In genomic region chr9:133251773-133252172, GRCh38 we compare ENCODE assay signal across 23 cellular contexts. TPM values are rescaled to one million over a fixed set of nuclear protein-coding genes. Genes with fewer than 3 reads are reported as not detected.
DNase-seq lines count a peak whose midpoint lies in the region; ATAC-seq and TF ChIP-seq lines count a peak whose summit lies in the region.
"Had no signal": no experiment of that assay in that cellular context is flagged by ENCODE, and none has a peak within 500 bp of the region (broad histone marks: within the 10 kb centered on the region; RNA-seq: fewer than 3 reads in every experiment).

No MANE protein-coding gene starts in this region.

- no peak overlapping the region for H3K9ac ChIP-seq in BLaER1
- no peak overlapping the region for H3K9ac ChIP-seq in parathyroid adenoma
- H3K9ac ChIP-seq: GM23248, KMS-11 had no signal

- H4K20me1 ChIP-seq in BLaER1: no peaks in the 10 kb centered on the region
- no peaks in the 10 kb centered on the region for H4K20me1 ChIP-seq in hepatocyte (ENCODE audit: insufficient read depth, poor library complexity, severe bottlenecking)

- no peak overlapping the region for H3K4me3 Mint-ChIP-seq in activated CD4-positive, alpha-beta T cell treated with anti-CD3 and anti-CD28 coated beads, Interleukin-2, amount 10 ng/mL, durations not matched to agents 7 days and 5 days
- no peak overlapping the region for H3K4me3 Mint-ChIP-seq in activated CD4-positive, alpha-beta memory T cell treated with anti-CD3 and anti-CD28 coated beads, Interleukin-2, amount 10 ng/mL, durations not matched to agents 7 days and 5 days
- H3K4me3 Mint-ChIP-seq: activated B cell treated with CpG ODN at 0.5 μM for 24 hours had no signal

- no peak for TF ChIP-seq CTCF in HEK293 (tag by site-specific recombination; IDR thresholded peaks at IDR 0.05)
- TF ChIP-seq CTCF in hepatocyte (IDR thresholded peaks at IDR 0.05; ENCODE audit: poor library complexity): no peak
- no peak for TF ChIP-seq CTCF in parathyroid adenoma (IDR thresholded peaks at IDR 0.05)

- H2AFZ ChIP-seq in hepatocyte: no peak overlapping the region
- no peak overlapping the region for H2AFZ ChIP-seq in parathyroid adenoma
- H2AFZ ChIP-seq: GM23248 had no signal

- H3K79me2 ChIP-seq in hepatocyte (no peaks in the 10 kb centered on the region), parathyroid adenoma (no peaks in the 10 kb centered on the region)

- H3K36me3 Mint-ChIP-seq in activated CD4-positive, alpha-beta T cell treated with anti-CD3 and anti-CD28 coated beads, Interleukin-2, amount 10 ng/mL, durations not matched to agents 7 days and 5 days (ENCODE audit: low read depth): no peaks in the 10 kb centered on the region
- H3K36me3 Mint-ChIP-seq in activated naive CD4-positive, alpha-beta T cell treated with anti-CD3 and anti-CD28 coated beads, Interleukin-2, amount 50 U/mL, for 72 hours: no peaks in the 10 kb centered on the region
- H3K36me3 Mint-ChIP-seq in activated CD4-positive, alpha-beta memory T cell treated with anti-CD3 and anti-CD28 coated beads, Interleukin-2, amount 10 ng/mL, durations not matched to agents 7 days and 5 days (ENCODE audit: low read depth): no peaks in the 10 kb centered on the region

- no peaks in the 10 kb centered on the region for H3K36me3 ChIP-seq in BLaER1
- no peaks in the 10 kb centered on the region for H3K36me3 ChIP-seq in HEK293 (ENCODE audit: control insufficient read depth in 2 of 2, insufficient read depth in 1 of 2, low read length in 2 of 2)
- H3K36me3 ChIP-seq in hepatocyte (replicated peaks; ENCODE audit: insufficient read depth, low read depth): no peaks in the 10 kb centered on the region
- H3K36me3 ChIP-seq in parathyroid adenoma (ENCODE audit: control insufficient read depth, insufficient read depth, low read length): no peaks in the 10 kb centered on the region
- H3K36me3 ChIP-seq: ovary, spleen had no signal

- H3K4me1 ChIP-seq in BLaER1 (peaks cover 12% of the 10 kb centered on the region), HEK293 (ENCODE audit: control insufficient read depth, insufficient read depth, low read length) (no peaks in the 10 kb centered on the region), hepatocyte (ENCODE audit: insufficient read depth) (peaks cover 18% of the 10 kb centered on the region), parathyroid adenoma (peaks cover 10% of the 10 kb centered on the region)

- peaks cover 11% of the 10 kb centered on the region for H3K4me1 Mint-ChIP-seq in activated CD4-positive, alpha-beta T cell treated with anti-CD3 and anti-CD28 coated beads, Interleukin-2, amount 10 ng/mL, durations not matched to agents 7 days and 5 days
- H3K4me1 Mint-ChIP-seq in activated CD4-positive, alpha-beta memory T cell treated with anti-CD3 and anti-CD28 coated beads, Interleukin-2, amount 10 ng/mL, durations not matched to agents 7 days and 5 days: peaks cover 2% of the 10 kb centered on the region
- H3K4me1 Mint-ChIP-seq: activated B cell treated with CpG ODN at 0.5 μM for 24 hours had no signal

- no peak for ATAC-seq in activated naive CD4-positive, alpha-beta T cell treated with anti-CD3 and anti-CD28 coated beads, Interleukin-2, amount 50 U/mL, for 72 hours

- no peak overlapping the region for H3K27ac Mint-ChIP-seq in activated CD4-positive, alpha-beta T cell treated with anti-CD3 and anti-CD28 coated beads, Interleukin-2, amount 10 ng/mL, durations not matched to agents 7 days and 5 days
- no peak overlapping the region for H3K27ac Mint-ChIP-seq in activated naive CD4-positive, alpha-beta T cell treated with anti-CD3 and anti-CD28 coated beads, Interleukin-2, amount 50 U/mL, for 72 hours
- H3K27ac Mint-ChIP-seq in activated CD4-positive, alpha-beta memory T cell treated with anti-CD3 and anti-CD28 coated beads, Interleukin-2, amount 10 ng/mL, durations not matched to agents 7 days and 5 days: no peak overlapping the region
- H3K27ac Mint-ChIP-seq: activated B cell treated with CpG ODN at 0.5 μM for 24 hours had no signal

- H3K27ac ChIP-seq in BLaER1 (no peak overlapping the region), HEK293 (ENCODE audit: extremely low read depth, low read depth, low read length) (no peak overlapping the region), hepatocyte (peak overlapping the region; percentile 69), parathyroid adenoma (no peak overlapping the region)
- H3K27ac ChIP-seq: GM23248, KMS-11, ovary had no signal

- H3K9me3 Mint-ChIP-seq in activated CD4-positive, alpha-beta T cell treated with anti-CD3 and anti-CD28 coated beads, Interleukin-2, amount 10 ng/mL, durations not matched to agents 7 days and 5 days: no peaks in the 10 kb centered on the region
- no peaks in the 10 kb centered on the region for H3K9me3 Mint-ChIP-seq in activated naive CD4-positive, alpha-beta T cell treated with anti-CD3 and anti-CD28 coated beads, Interleukin-2, amount 50 U/mL, for 72 hours
- H3K9me3 Mint-ChIP-seq in activated CD4-positive, alpha-beta memory T cell treated with anti-CD3 and anti-CD28 coated beads, Interleukin-2, amount 10 ng/mL, durations not matched to agents 7 days and 5 days: no peaks in the 10 kb centered on the region
- H3K9me3 Mint-ChIP-seq: activated B cell treated with CpG ODN at 0.5 μM for 24 hours had no signal

- 90% methylated on average over 10 of the region's 11 CpGs for WGBS in hepatocyte (ENCODE audit: low lambda C conversion rate, missing lambda C conversion rate)

- H3K4me3 ChIP-seq in BLaER1: no peak overlapping the region
- no peak overlapping the region for H3K4me3 ChIP-seq in HEK293 (ENCODE audit: low read depth, low read length)
- no peak overlapping the region for H3K4me3 ChIP-seq in hepatocyte
- peak overlapping the region; percentile 41 for H3K4me3 ChIP-seq in parathyroid adenoma (ENCODE audit: low read depth, low read length)
- H3K4me3 ChIP-seq: GM23248, ovary had no signal

- DNase-seq in hepatocyte (ENCODE audit: low spot score) (no peak), HuH-7 (ENCODE audit: low spot score) (no peak)
- DNase-seq in activated CD4-positive, alpha-beta T cell treated with anti-CD3 and anti-CD28 coated beads, Interleukin-2, amount 10 ng/mL, durations not matched to agents 7 days and 5 days: no peak
- DNase-seq in activated naive CD4-positive, alpha-beta T cell treated with anti-CD3 and anti-CD28 coated beads, Interleukin-2, amount 50 U/mL, for 72 hours (ENCODE audit: low spot score in 2 of 2): no peak
- no peak for DNase-seq in activated CD4-positive, alpha-beta memory T cell treated with anti-CD3 and anti-CD28 coated beads, Interleukin-2, amount 10 ng/mL, durations not matched to agents 7 days and 5 days
- DNase-seq: activated B cell treated with CpG ODN at 0.5 μM for 24 hours; activated naive CD4-positive, alpha-beta T cell; Caco-2; glutamatergic neuron; GM23248; NCI-H1105; NCI-H748 treated with DMSO at 0.1 percent for 48 hours; spleen; stimulated activated naive CD4-positive, alpha-beta T cell treated with Interleukin-2 at 50 U/mL for 16 hours had no signal

- no peaks in the 10 kb centered on the region for H3K9me2 ChIP-seq in hepatocyte (replicated peaks; ENCODE audit: insufficient read depth)

- peak overlapping the region; percentile 17; the same call in 1 of the 2 replicates for H3K4me2 ChIP-seq in BLaER1
- H3K4me2 ChIP-seq in hepatocyte: peak overlapping the region; percentile 54
- H3K4me2 ChIP-seq in parathyroid adenoma (ENCODE audit: low read length): peak overlapping the region; percentile 64
- H3K4me2 ChIP-seq: KMS-11 had no signal

- no peaks in the 10 kb centered on the region for H3K27me3 ChIP-seq in BLaER1
- H3K27me3 ChIP-seq in hepatocyte: no peaks in the 10 kb centered on the region
- no peaks in the 10 kb centered on the region for H3K27me3 ChIP-seq in parathyroid adenoma (ENCODE audit: control insufficient read depth, insufficient read depth, low read length)
- H3K27me3 ChIP-seq: ovary had no signal

- POLR2A ChIA-PET in HEK293 (lab: Yijun Ruan, JAX): no interaction called here
- POLR2A ChIA-PET in activated CD4-positive, alpha-beta T cell treated with anti-CD3 and anti-CD28 coated beads, Interleukin-2, amount 10 ng/mL, durations not matched to agents 7 days and 5 days (lab: Charles Lee): no interaction called here
- POLR2A ChIA-PET in activated CD4-positive, alpha-beta memory T cell treated with anti-CD3 and anti-CD28 coated beads, Interleukin-2, amount 10 ng/mL, durations not matched to agents 7 days and 5 days (lab: Charles Lee): no interaction called here

- CTCF ChIA-PET in HEK293 (lab: Yijun Ruan, JAX): interaction anchor here (0.5 to 1.9 kb wide), 2 partner anchors 12 to 62 kb away, joined by 3 to 6 read pairs; no protein-coding TSS in a partner anchor
- CTCF ChIA-PET in activated CD4-positive, alpha-beta T cell treated with anti-CD3 and anti-CD28 coated beads, Interleukin-2, amount 10 ng/mL, durations not matched to agents 7 days and 5 days (lab: Charles Lee): no interaction called here
- CTCF ChIA-PET in activated CD4-positive, alpha-beta memory T cell treated with anti-CD3 and anti-CD28 coated beads, Interleukin-2, amount 10 ng/mL, durations not matched to agents 7 days and 5 days (lab: Charles Lee): interaction anchor here (1.3 kb wide), 1 partner anchor 66 kb away, joined by 4 read pairs; no protein-coding TSS in a partner anchor

- H3K9me3 ChIP-seq in BLaER1 (peaks cover 7% of the 10 kb centered on the region), HEK293 (ENCODE audit: control insufficient read depth, insufficient read depth, low read depth, low read length) (no peaks in the 10 kb centered on the region), hepatocyte (ENCODE audit: low read depth) (no peaks in the 10 kb centered on the region), parathyroid adenoma (ENCODE audit: control insufficient read depth, low read length) (no peaks in the 10 kb centered on the region)
- H3K9me3 ChIP-seq: ovary, spleen had no signal

- peaks cover 10% of the 10 kb centered on the region for H3K27me3 Mint-ChIP-seq in activated CD4-positive, alpha-beta T cell treated with anti-CD3 and anti-CD28 coated beads, Interleukin-2, amount 10 ng/mL, durations not matched to agents 7 days and 5 days
- H3K27me3 Mint-ChIP-seq in activated CD4-positive, alpha-beta memory T cell treated with anti-CD3 and anti-CD28 coated beads, Interleukin-2, amount 10 ng/mL, durations not matched to agents 7 days and 5 days: peaks cover 24% of the 10 kb centered on the region

RNA-seq across cellular contexts. Expression of gene ABO, which starts 23.2 kb away (rescaled TPM):
- total RNA-seq in hepatocyte: 3.4 and 4.8 TPM in 2 replicates
- polyA plus RNA-seq in hepatocyte: 9.5 and 15.7 TPM in 2 replicates
- total RNA-seq in activated CD4-positive, alpha-beta T cell treated with anti-CD3 and anti-CD28 coated beads, Interleukin-2, amount 10 ng/mL, durations not matched to agents 7 days and 5 days: under 1 TPM; 0.27 to 0.56 TPM
- not detected for total RNA-seq in activated naive CD4-positive, alpha-beta T cell treated with anti-CD3 and anti-CD28 coated beads, Interleukin-2, amount 50 U/mL, for 72 hours
- total RNA-seq in activated CD4-positive, alpha-beta memory T cell treated with anti-CD3 and anti-CD28 coated beads, Interleukin-2, amount 10 ng/mL, durations not matched to agents 7 days and 5 days: under 1 TPM; 0.20 to 0.53 TPM
- total RNA-seq: activated B cell treated with CpG ODN at 0.5 μM for 24 hours, Caco-2, GM23248, RPMI7951 had no signal
- polyA plus RNA-seq: GM23248 had no signal

RNA-seq across cellular contexts. Expression of gene OBP2B, which starts 42.7 kb away (rescaled TPM):
- not detected in 2 replicates for total RNA-seq in hepatocyte
- polyA plus RNA-seq in hepatocyte: not detected in 2 replicates
- not detected for total RNA-seq in activated CD4-positive, alpha-beta T cell treated with anti-CD3 and anti-CD28 coated beads, Interleukin-2, amount 10 ng/mL, durations not matched to agents 7 days and 5 days
- not detected for total RNA-seq in activated naive CD4-positive, alpha-beta T cell treated with anti-CD3 and anti-CD28 coated beads, Interleukin-2, amount 50 U/mL, for 72 hours
- not detected for total RNA-seq in activated CD4-positive, alpha-beta memory T cell treated with anti-CD3 and anti-CD28 coated beads, Interleukin-2, amount 10 ng/mL, durations not matched to agents 7 days and 5 days
- total RNA-seq: activated B cell treated with CpG ODN at 0.5 μM for 24 hours; Caco-2; esophagus muscularis mucosa; GM23248; mononuclear cell; RPMI7951; T-helper 1 cell treated with Interleukin-12 subunit alpha and Interleukin-12 subunit beta and Interleukin-4 antibody, amounts not matched to agents 30 ng/mL and 1 ng/mL, for 36 hours had no signal
- polyA plus RNA-seq: GM23248, ovary had no signal
